Comparison of ENCODE assay signal across 3 cellular contexts in genomic region chr7:144982133-144982532, GRCh38.
"Had no signal": no experiment of that assay in that cellular context is flagged by ENCODE, and none has a peak within 500 bp of the region (broad histone marks: within the 10 kb centered on the region; RNA-seq: fewer than 3 reads in every experiment).

No MANE protein-coding gene starts in this region.

- DNase-seq: GDM1, GF-D8 had no signal

- H3K4me3 ChIP-seq: GM12878 had no signal
